29 cellular contexts compared by ENCODE assay signal in genomic region chr6:137264308-137265075, GRCh38. TPM values are rescaled to one million over a fixed set of nuclear protein-coding genes. Genes with fewer than 3 reads are reported as not detected.
A peak's percentile ranks its signal among the peaks of the same experiment; 100 is the strongest.
DNase-seq lines count a peak whose midpoint lies in the region; ATAC-seq and TF ChIP-seq lines count a peak whose summit lies in the region.
"Had no signal": no experiment of that assay in that cellular context is flagged by ENCODE, and none has a peak within 500 bp of the region (broad histone marks: within the 10 kb centered on the region; RNA-seq: fewer than 3 reads in every experiment).

No MANE protein-coding gene starts in this region.

- H3K9ac ChIP-seq in SK-N-MC (ENCODE audit: insufficient read length), result no peak overlapping the region

- H3K4me3 ChIP-seq in SK-N-MC (no peak overlapping the region), foreskin fibroblast (ENCODE audit: low read depth in 1 of 2, low read length in 2 of 2) (no peak overlapping the region), aorta (ENCODE audit: low read length in 2 of 2) (no peak overlapping the region)
- H3K4me3 ChIP-seq: adrenal gland, K562, MG63, thoracic aorta had no signal

- H3K27me3 ChIP-seq in aorta (ENCODE audit: control insufficient read depth in 1 of 2, insufficient read depth in 2 of 2, low read length in 1 of 2), result no peaks in the 10 kb centered on the region
- H3K27me3 ChIP-seq: adrenal gland, MG63, neutrophil had no signal

- H3K27ac ChIP-seq in SK-N-MC, result peak overlapping the region; percentile 88
- no peak overlapping the region for H3K27ac ChIP-seq in aorta (ENCODE audit: low read depth in 1 of 2, low read length in 2 of 2)
- H3K27ac ChIP-seq: 22Rv1, adrenal gland, neutrophil, thoracic aorta had no signal

- H3K9me3 ChIP-seq in SK-N-MC (ENCODE audit: low read depth, low read length) (no peaks in the 10 kb centered on the region), aorta (ENCODE audit: control insufficient read depth, low read length) (peaks cover 2% of the 10 kb centered on the region)
- H3K9me3 ChIP-seq: adrenal gland, neutrophil, thoracic aorta had no signal

- 71 to 74% methylated on average over 5 of the region's 5 CpGs for WGBS in aorta, 2 donors

- peaks cover 0 to 2% of the 10 kb centered on the region in 2 donors for H3K4me1 ChIP-seq in aorta (ENCODE audit: control insufficient read depth in 1 of 2, insufficient read depth in 2 of 2, low read length in 2 of 2)

- DNase-seq in NCI-H1694 (lab: John Stamatoyannopoulos, UW), result peak; percentile 29
- DNase-seq in NCI-H1694 treated with DMSO at 0.1 percent for 48 hours (lab: John Stamatoyannopoulos, UW), result no peak
- DNase-seq in G401 (ENCODE audit: low spot score), result peak; percentile 7
- DNase-seq in SK-N-MC (ENCODE audit: low read depth, low spot score), result peak; percentile 86
- peak; percentile 6 to 62 for DNase-seq in foreskin fibroblast
- DNase-seq in activated naive CD4-positive, alpha-beta T cell treated with anti-CD3 and anti-CD28 coated beads, Interleukin-2, amount 50 U/mL, for 16 hours, result no peak
- no peak for DNase-seq in stimulated activated CD4-positive, alpha-beta T cell treated with anti-CD3 and anti-CD28 coated beads, Interleukin-4, amount 100 ng/mL, for 24 hours
- no peak for DNase-seq in aorta
- DNase-seq: activated B cell treated with CpG ODN at 0.5 μM for 24 hours; activated CD4-positive, alpha-beta T cell treated with anti-CD3 and anti-CD28 coated beads, Interleukin-2, amount 50 U/mL, for 1 hour; activated naive CD4-positive, alpha-beta T cell; activated T-cell treated with anti-CD3 and anti-CD28 coated beads, Interleukin-2, amount 50 U/mL, for 4 hours; CD8-positive, alpha-beta T cell; DMS153; effector memory CD8-positive, alpha-beta T cell; erythroblast; GDM1; H7; hippocampal formation; mesendoderm; MG63; NCI-H2081 treated with DMSO at 0.1 percent for 48 hours; SIG-M5; T1000 had no signal

- ATAC-seq in aorta (ENCODE audit: low FRiP score), result no peak
- ATAC-seq: activated T-cell treated with anti-CD3 and anti-CD28 coated beads, Interleukin-2, amount 50 U/mL, for 4 hours; CD8-positive, alpha-beta T cell; effector memory CD8-positive, alpha-beta T cell; K562 had no signal

- TF ChIP-seq CTCF in foreskin fibroblast (IDR thresholded peaks at IDR 0.05; ENCODE audit: low read depth, low read length), result no peak

- intact Hi-C loops in aorta (cut with DNase I), result loop anchor here in 1 of 2 donors (10.0 kb wide), 2 partner anchors 100 to 380 kb away; no protein-coding TSS in a partner anchor

- in situ Hi-C loops in G401 (cut with HindIII; ENCODE audit: low sequenced_read_pairs), result no loop called here

- H3K36me3 ChIP-seq in SK-N-MC (ENCODE audit: insufficient read depth, low read length), result no peaks in the 10 kb centered on the region
- no peaks in the 10 kb centered on the region for H3K36me3 ChIP-seq in aorta (ENCODE audit: control insufficient read depth in 1 of 2, insufficient read depth in 2 of 2, low read length in 1 of 2)
- H3K36me3 ChIP-seq: adrenal gland, MG63, neutrophil, thoracic aorta had no signal

RNA-seq across cellular contexts. Expression of gene IFNGR1, which starts 45.3 kb away (rescaled TPM):
- total RNA-seq in G401 (2014; rRNA removed; shearing (Covaris generic)), result 10.5 and 29.8 TPM in 2 replicates
- 10 to 100 TPM; 64.4 to 82.8 TPM for total RNA-seq in aorta
- 10 to 100 TPM; 46.1 to 59.5 TPM for polyA plus RNA-seq in aorta

Comparison
In these comparisons a context has a peak if more than half of its experiments do, and no peak if none do; other contexts are left out.
1. DNase-seq: peak in NCI-H1694 (single experiment), G401 (single experiment), SK-N-MC (single experiment) and foreskin fibroblast (2 of 2); none in NCI-H1694 treated with DMSO at 0.1 percent for 48 hours (single experiment), activated naive CD4-positive, alpha-beta T cell treated with anti-CD3 and anti-CD28 coated beads, Interleukin-2, amount 50 U/mL, for 16 hours (single experiment), stimulated activated CD4-positive, alpha-beta T cell treated with anti-CD3 and anti-CD28 coated beads, Interleukin-4, amount 100 ng/mL, for 24 hours (single experiment) and aorta (0 of 2).